ENCODE assay signal across 18 cellular contexts in genomic region chr3:72598856-72599255, GRCh38.
A peak's percentile ranks its signal among the peaks of the same experiment; 100 is the strongest.
DNase-seq lines count a peak whose midpoint lies in the region; ATAC-seq and TF ChIP-seq lines count a peak whose summit lies in the region.
"Had no signal": no experiment of that assay in that cellular context is flagged by ENCODE, and none has a peak within 500 bp of the region (broad histone marks: within the 10 kb centered on the region; RNA-seq: fewer than 3 reads in every experiment).

No MANE protein-coding gene starts in this region.

- DNase-seq in CD1c-positive myeloid dendritic cell (ENCODE audit: extremely low spot score) (peak; percentile 52), WERI-Rb-1 (no peak), left kidney (ENCODE audit: low read depth, low spot score) (peak; percentile 69), SIG-M5 (lab: John Stamatoyannopoulos, UW) (no peak), mucosa of gallbladder (ENCODE audit: low spot score) (no peak)
- DNase-seq: 8988T; ACHN; AML-193; BE2C; Calu3; CD4-positive, alpha-beta memory T cell; COR-L47; DND-41; H9 had no signal

- no peak overlapping the region for H3K4me3 ChIP-seq in WERI-Rb-1 (ENCODE audit: low read depth, low read length)
- no peak overlapping the region for H3K4me3 ChIP-seq in gastroesophageal sphincter
- H3K4me3 ChIP-seq: A549; BLaER1 treated with 17β-estradiol and CSF1 and Interleukin-3, amounts not matched to agents 10 nM and 100 nM had no signal

- no peaks in the 10 kb centered on the region for H3K27me3 ChIP-seq in WERI-Rb-1 (ENCODE audit: insufficient read depth, low read depth, severe bottlenecking)
- H3K27me3 ChIP-seq in gastroesophageal sphincter = no peaks in the 10 kb centered on the region
- H3K27me3 ChIP-seq: BE2C; BLaER1 treated with 17β-estradiol and CSF1 and Interleukin-3, amounts not matched to agents 10 nM and 100 nM had no signal

- no peaks in the 10 kb centered on the region for H3K9me3 ChIP-seq in WERI-Rb-1 (ENCODE audit: severe bottlenecking)
- H3K9me3 ChIP-seq in gastroesophageal sphincter = no peaks in the 10 kb centered on the region
- H3K9me3 ChIP-seq: A549; BE2C; BLaER1 treated with 17β-estradiol and CSF1 and Interleukin-3, amounts not matched to agents 10 nM and 100 nM had no signal

- no peak for TF ChIP-seq EP300 in gastroesophageal sphincter (IDR thresholded peaks at IDR 0.05)

- 84 to 85% methylated on average over 5 to 8 of the region's 8 CpGs for WGBS in gastroesophageal sphincter (ENCODE audit: low coverage in 1 of 2), 2 donors

- H3K27ac ChIP-seq in WERI-Rb-1 (peak overlapping the region; percentile 83), gastroesophageal sphincter (no peak overlapping the region)
- H3K27ac ChIP-seq: A549; BLaER1 treated with 17β-estradiol and CSF1 and Interleukin-3, amounts not matched to agents 10 nM and 100 nM had no signal

- TF ChIP-seq CTCF in WERI-Rb-1 (IDR thresholded peaks at IDR 0.05; ENCODE audit: low read depth, low read length) (no peak), gastroesophageal sphincter (IDR thresholded peaks at IDR 0.05) (no peak)

- peaks cover 0 to 3% (median 0%) of the 10 kb centered on the region in 3 donors for H3K4me1 ChIP-seq in gastroesophageal sphincter

- TF ChIP-seq POLR2A in gastroesophageal sphincter (IDR thresholded peaks at IDR 0.05) = no peak

- no peaks in the 10 kb centered on the region for H3K36me3 ChIP-seq in WERI-Rb-1
- H3K36me3 ChIP-seq in gastroesophageal sphincter = no peaks in the 10 kb centered on the region
- H3K36me3 ChIP-seq: BE2C; BLaER1 treated with 17β-estradiol and CSF1 and Interleukin-3, amounts not matched to agents 10 nM and 100 nM had no signal

- ATAC-seq in gastroesophageal sphincter = no peak
- ATAC-seq: A549, HCT116 had no signal

Comparison
In these comparisons a context has a peak if more than half of its experiments do, and no peak if none do; other contexts are left out.
1. DNase-seq: peak in CD1c-positive myeloid dendritic cell (single experiment) and left kidney (single experiment); none in WERI-Rb-1 (single experiment), SIG-M5 (single experiment) and mucosa of gallbladder (single experiment).